8 cellular contexts compared by ENCODE assay signal in genomic region chr5:146447734-146448380, GRCh38. TPM values are rescaled to one million over a fixed set of nuclear protein-coding genes. Genes with fewer than 3 reads are reported as not detected.
DNase-seq lines count a peak whose midpoint lies in the region; ATAC-seq and TF ChIP-seq lines count a peak whose summit lies in the region.

No MANE protein-coding gene starts in this region.

- H3K27me3 ChIP-seq in SK-N-SH (ENCODE audit: insufficient read depth) = no peaks in the 10 kb centered on the region

- peak; percentile 14 for ATAC-seq in GM19025 (IDR thresholded peaks at IDR 0.05; ENCODE audit: low read depth, unreplicated experiment)
- ATAC-seq in HG03280 (IDR thresholded peaks at IDR 0.05; ENCODE audit: unreplicated experiment) = peak; percentile 25
- no peak for ATAC-seq in HG03460 (IDR thresholded peaks at IDR 0.05; ENCODE audit: unreplicated experiment)

- no peak for TF ChIP-seq CTCF in C4-2B (conservative IDR thresholded peaks at IDR 0.05)
- no peak for TF ChIP-seq CTCF in SK-N-SH (IDR thresholded peaks at IDR 0.05)
- TF ChIP-seq CTCF in coronary artery (IDR thresholded peaks at IDR 0.05) = no peak

- no peaks in the 10 kb centered on the region for H3K9me3 ChIP-seq in SK-N-SH

- POLR2A ChIA-PET in SK-N-SH (lab: Yijun Ruan, JAX) = no interaction called here

- H3K36me3 ChIP-seq in SK-N-SH (replicated peaks in 1 of 2; ENCODE audit: control insufficient read depth in 1 of 2, insufficient read depth in 2 of 2, low read length in 1 of 2) (no peaks in the 10 kb centered on the region), urinary bladder (ENCODE audit: insufficient read depth) (no peaks in the 10 kb centered on the region)

- peaks cover 4% of the 10 kb centered on the region for H3F3A ChIP-seq in SK-N-SH (replicated peaks; ENCODE audit: insufficient read depth)

- peak overlapping the region; percentile 90 for H3K9ac ChIP-seq in SK-N-SH

- H3K4me3 ChIP-seq in SK-N-SH (ENCODE audit: low read depth in 2 of 2, low read length in 1 of 2) = peak overlapping the region; percentile 89 to 98
- H3K4me3 ChIP-seq in coronary artery = peak overlapping the region; percentile 81
- peak overlapping the region; percentile 93 for H3K4me3 ChIP-seq in urinary bladder (ENCODE audit: low read depth, low read length)

- TF ChIP-seq EP300 in SK-N-SH (IDR thresholded peaks at IDR 0.05; ENCODE audit: borderline replicate concordance in 1 of 2, low read depth in 1 of 2, low read length in 1 of 2) = no peak

- TF ChIP-seq RAD21 in SK-N-SH (IDR thresholded peaks at IDR 0.05; ENCODE audit: low read length) = no peak

- H4K20me1 ChIP-seq in SK-N-SH (ENCODE audit: insufficient read depth) = peaks cover 44% of the 10 kb centered on the region

- CTCF ChIA-PET in SK-N-SH (lab: Yijun Ruan, JAX) = interaction anchor here (0.6 to 1.4 kb wide), 3 partner anchors 27 to 453 kb away, joined by 3 to 4 read pairs (median 3); no protein-coding TSS in a partner anchor

- H3K79me2 ChIP-seq in SK-N-SH (ENCODE audit: insufficient read depth) = peaks cover 58% of the 10 kb centered on the region

- H3K9me2 ChIP-seq in SK-N-SH = no peaks in the 10 kb centered on the region

- H2AFZ ChIP-seq in SK-N-SH (ENCODE audit: low read depth) = peak overlapping the region; percentile 83; the same call in 1 of the 2 replicates

- no peak for DNase-seq in SK-N-SH
- no peak for DNase-seq in coronary artery (ENCODE audit: low spot score)
- peak; percentile 5 for DNase-seq in myocyte (ENCODE audit: low read depth)

- H3K4me1 ChIP-seq in SK-N-SH (ENCODE audit: control insufficient read depth in 1 of 2, insufficient read depth in 2 of 2, low read depth in 1 of 2, low read length in 1 of 2) (peaks cover 14% of the 10 kb centered on the region in 2 experiments; a peak in 3 of 4 replicates), urinary bladder (ENCODE audit: insufficient read depth) (peaks cover 1% of the 10 kb centered on the region)

- WGBS in SK-N-SH (ENCODE audit: low lambda C conversion rate) = 1% methylated on average over 19 of the region's 20 CpGs
- 2% methylated on average over 20 of the region's 20 CpGs for WGBS in urinary bladder

- H3K4me2 ChIP-seq in SK-N-SH = peak overlapping the region; percentile 74

- H3K27ac ChIP-seq in C4-2B (peak overlapping the region; percentile 98), SK-N-SH (ENCODE audit: low read depth in 2 of 2, low read length in 1 of 2) (peak overlapping the region; percentile 84 to 86), coronary artery (peak overlapping the region; percentile 74 to 79), urinary bladder (ENCODE audit: low read depth) (peak overlapping the region; percentile 83)

TF ChIP-seq in SK-N-SH, 30 proteins besides CTCF, POLR2A, EP300 and RAD21:
- TF ChIP-seq SIN3A (IDR thresholded peaks at IDR 0.05; ENCODE audit: borderline replicate concordance, low read depth, low read length) = 0 out of 2 replicates have a peak, but pooled peaks have one; percentile 33
- TF ChIP-seq GATA2 (CRISPR knock-in tag; IDR thresholded peaks at IDR 0.05) = no peak
- no peak for TF ChIP-seq RXRA (IDR thresholded peaks at IDR 0.05; ENCODE audit: borderline replicate concordance, low read depth)
- no peak for TF ChIP-seq PBX3 (IDR thresholded peaks at IDR 0.05)
- no peak for TF ChIP-seq CHD2 (IDR thresholded peaks at IDR 0.05; ENCODE audit: low read length, partially characterized antibody)
- no peak for TF ChIP-seq MXI1 (IDR thresholded peaks at IDR 0.05; ENCODE audit: low read depth, low read length)
TF ChIP-seq in SK-N-SH: peak in this region for 1.

RNA-seq across cellular contexts. Expression of gene TCERG1, which starts 0.7 kb away (rescaled TPM):
- polyA plus RNA-seq in SK-N-SH (2012; rRNA removed) = 38.5 and 47.3 TPM in 2 replicates
- polyA plus RNA-seq in SK-N-SH (2012; cell fraction: cytosol; rRNA removed) = 21.6 and 26.7 TPM in 2 replicates
- 72.8 and 132 TPM in 2 replicates for polyA plus RNA-seq in SK-N-SH (2012; cell fraction: nucleus; rRNA removed)
- total RNA-seq in myocyte = 51.9 and 67.5 TPM in 2 replicates
- 20.2 TPM for polyA plus RNA-seq in myocyte (2012)
- 145 TPM for total RNA-seq in urinary bladder
- 25.3 TPM for polyA plus RNA-seq in urinary bladder
